ENCODE assay signal across 28 cellular contexts in genomic region chr17:4180791-4181190, GRCh38. TPM values are rescaled to one million over a fixed set of nuclear protein-coding genes. Genes with fewer than 3 reads are reported as not detected.
DNase-seq lines count a peak whose midpoint lies in the region; TF ChIP-seq lines count a peak whose summit lies in the region.
"Had no signal": no experiment of that assay in that cellular context is flagged by ENCODE, and none has a peak within 500 bp of the region (broad histone marks: within the 10 kb centered on the region; RNA-seq: fewer than 3 reads in every experiment).

No MANE protein-coding gene starts in this region.

- H3K36me3 ChIP-seq in cardiac muscle cell = peaks cover 38% of the 10 kb centered on the region

- H3K4me3 ChIP-seq in cardiac muscle cell = no peak overlapping the region
- H3K4me3 ChIP-seq: adrenal gland; BLaER1 treated with 17β-estradiol and CSF1 and Interleukin-3, amounts not matched to agents 10 nM and 100 nM; esophagus squamous epithelium; GM12878 had no signal

- CTCF ChIA-PET in GM10248 (lab: Yijun Ruan, JAX) = interaction anchor here (1.0 to 1.2 kb wide), 2 partner anchors 19 to 21 kb away, joined by 3 to 5 read pairs; no protein-coding TSS in a partner anchor

- DNase-seq in DMS 273 treated with DMSO at 0.1 percent for 48 hours (lab: John Stamatoyannopoulos, UW) (peak; percentile 14), NCI-H2171 (lab: John Stamatoyannopoulos, UW) (peak; percentile 21), cardiac muscle cell (ENCODE audit: low read depth in 1 of 2, low spot score in 1 of 2) (peak in 1 of 2 donors; percentile 90), nephron progenitor cell (no peak), GM10248 (ENCODE audit: extremely low spot score) (no peak), T-helper 1 cell (no peak), DMS153 (lab: John Stamatoyannopoulos, UW) (no peak)
- DNase-seq: activated CD4-positive, alpha-beta T cell treated with anti-CD3 and anti-CD28 coated beads, Interleukin-2, amount 10 ng/mL, durations not matched to agents 7 days and 5 days; activated CD8-positive, alpha-beta memory T cell treated with anti-CD3 and anti-CD28 coated beads, Interleukin-2, amount 10 ng/mL, durations not matched to agents 7 days and 5 days; activated naive CD4-positive, alpha-beta T cell; activated T-cell treated with anti-CD3 and anti-CD28 coated beads, Interleukin-2, amount 50 U/mL, for 48 hours; adrenal gland; COR-L47; dermis blood vessel endothelial cell; esophagus squamous epithelium; hippocampal formation; naive thymus-derived CD8-positive, alpha-beta T cell; NCI-H146; NCI-H510A; PC-3; SHP77; stimulated activated CD4-positive, alpha-beta T cell treated with anti-CD3 and anti-CD28 coated beads, Interleukin-4, amount 100 ng/mL, for 1 hour; T-helper 9 cell had no signal

- peaks cover 37% of the 10 kb centered on the region for H3K4me1 ChIP-seq in cardiac muscle cell (ENCODE audit: low read depth)
- H3K4me1 ChIP-seq: adrenal gland had no signal

- peak overlapping the region; percentile 84 for H3K27ac ChIP-seq in cardiac muscle cell
- H3K27ac ChIP-seq: adrenal gland; BLaER1 treated with 17β-estradiol and CSF1 and Interleukin-3, amounts not matched to agents 10 nM and 100 nM; esophagus squamous epithelium; KMS-11 had no signal

- no peaks in the 10 kb centered on the region for H3K27me3 Mint-ChIP-seq in nephron progenitor cell (ENCODE audit: low read depth, poor library complexity)
- H3K27me3 Mint-ChIP-seq: activated CD4-positive, alpha-beta T cell treated with anti-CD3 and anti-CD28 coated beads, Interleukin-2, amount 10 ng/mL, durations not matched to agents 7 days and 5 days; activated CD8-positive, alpha-beta memory T cell treated with anti-CD3 and anti-CD28 coated beads, Interleukin-2, amount 10 ng/mL, durations not matched to agents 7 days and 5 days; naive thymus-derived CD8-positive, alpha-beta T cell; type B pancreatic cell had no signal

- peaks cover 39% of the 10 kb centered on the region for H3K4me1 Mint-ChIP-seq in nephron progenitor cell
- H3K4me1 Mint-ChIP-seq: WTC11 had no signal

- no peak overlapping the region for H3K4me3 Mint-ChIP-seq in nephron progenitor cell
- H3K4me3 Mint-ChIP-seq: activated CD4-positive, alpha-beta T cell treated with anti-CD3 and anti-CD28 coated beads, Interleukin-2, amount 10 ng/mL, durations not matched to agents 7 days and 5 days; activated CD8-positive, alpha-beta memory T cell treated with anti-CD3 and anti-CD28 coated beads, Interleukin-2, amount 10 ng/mL, durations not matched to agents 7 days and 5 days; naive thymus-derived CD8-positive, alpha-beta T cell; type B pancreatic cell; WTC11 had no signal

- H3K27ac Mint-ChIP-seq in nephron progenitor cell = peak overlapping the region; percentile 85
- H3K27ac Mint-ChIP-seq: activated CD4-positive, alpha-beta T cell treated with anti-CD3 and anti-CD28 coated beads, Interleukin-2, amount 10 ng/mL, durations not matched to agents 7 days and 5 days; activated CD8-positive, alpha-beta memory T cell treated with anti-CD3 and anti-CD28 coated beads, Interleukin-2, amount 10 ng/mL, durations not matched to agents 7 days and 5 days; type B pancreatic cell; WTC11 had no signal

- no peaks in the 10 kb centered on the region for H3K27me3 ChIP-seq in cardiac muscle cell
- H3K27me3 ChIP-seq: adrenal gland; BLaER1 treated with 17β-estradiol and CSF1 and Interleukin-3, amounts not matched to agents 10 nM and 100 nM; esophagus squamous epithelium had no signal

- TF ChIP-seq CTCF in cardiac muscle cell (IDR thresholded peaks at IDR 0.05; ENCODE audit: low read depth, low read length) (no peak), nephron progenitor cell (IDR thresholded peaks at IDR 0.05) (no peak), GM10248 (IDR thresholded peaks at IDR 0.05; ENCODE audit: control extremely low read depth, extremely low read depth, low read depth, missing control alignments) (no peak)

- H3K36me3 Mint-ChIP-seq in nephron progenitor cell (ENCODE audit: low read depth) = peaks cover 56% of the 10 kb centered on the region

- POLR2A ChIA-PET in GM10248 (lab: Yijun Ruan, JAX) = no interaction called here

- no peaks in the 10 kb centered on the region for H3K9me3 Mint-ChIP-seq in nephron progenitor cell
- H3K9me3 Mint-ChIP-seq: activated CD4-positive, alpha-beta T cell treated with anti-CD3 and anti-CD28 coated beads, Interleukin-2, amount 10 ng/mL, durations not matched to agents 7 days and 5 days; naive thymus-derived CD8-positive, alpha-beta T cell; type B pancreatic cell; WTC11 had no signal

- H3K9me3 ChIP-seq in cardiac muscle cell (ENCODE audit: low read depth) = no peaks in the 10 kb centered on the region
- H3K9me3 ChIP-seq: adrenal gland; BLaER1 treated with 17β-estradiol and CSF1 and Interleukin-3, amounts not matched to agents 10 nM and 100 nM; esophagus squamous epithelium had no signal

RNA-seq across cellular contexts. Expression of gene CYB5D2, which starts 37.8 kb away (rescaled TPM):
- 34.8 and 39.7 TPM in 2 replicates for total RNA-seq in cardiac muscle cell
- 25.2 and 33.7 TPM in 2 replicates for polyA plus RNA-seq in cardiac muscle cell

RNA-seq across cellular contexts. Expression of gene ZZEF1, which starts 38.0 kb away (rescaled TPM):
- total RNA-seq in cardiac muscle cell = 18.4 and 26.2 TPM in 2 replicates
- polyA plus RNA-seq in cardiac muscle cell = 6.0 and 7.1 TPM in 2 replicates

Comparison
In these comparisons a context has a peak if more than half of its experiments do, and no peak if none do; other contexts are left out.
1. DNase-seq: peak in DMS 273 treated with DMSO at 0.1 percent for 48 hours (single experiment) and NCI-H2171 (single experiment); none in nephron progenitor cell (single experiment), GM10248 (single experiment), T-helper 1 cell (0 of 5) and DMS153 (single experiment).